ENCODE assay signal across 1 cellular context in genomic region chr1:192702212-192702993, GRCh38.
TF ChIP-seq lines count a peak whose summit lies in the region.

No MANE protein-coding gene starts in this region.

TF ChIP-seq in HepG2, 621 proteins besides CTCF, POLR2A, EP300 and RAD21 (continued from another document):
- TF ChIP-seq, protein P1, sequence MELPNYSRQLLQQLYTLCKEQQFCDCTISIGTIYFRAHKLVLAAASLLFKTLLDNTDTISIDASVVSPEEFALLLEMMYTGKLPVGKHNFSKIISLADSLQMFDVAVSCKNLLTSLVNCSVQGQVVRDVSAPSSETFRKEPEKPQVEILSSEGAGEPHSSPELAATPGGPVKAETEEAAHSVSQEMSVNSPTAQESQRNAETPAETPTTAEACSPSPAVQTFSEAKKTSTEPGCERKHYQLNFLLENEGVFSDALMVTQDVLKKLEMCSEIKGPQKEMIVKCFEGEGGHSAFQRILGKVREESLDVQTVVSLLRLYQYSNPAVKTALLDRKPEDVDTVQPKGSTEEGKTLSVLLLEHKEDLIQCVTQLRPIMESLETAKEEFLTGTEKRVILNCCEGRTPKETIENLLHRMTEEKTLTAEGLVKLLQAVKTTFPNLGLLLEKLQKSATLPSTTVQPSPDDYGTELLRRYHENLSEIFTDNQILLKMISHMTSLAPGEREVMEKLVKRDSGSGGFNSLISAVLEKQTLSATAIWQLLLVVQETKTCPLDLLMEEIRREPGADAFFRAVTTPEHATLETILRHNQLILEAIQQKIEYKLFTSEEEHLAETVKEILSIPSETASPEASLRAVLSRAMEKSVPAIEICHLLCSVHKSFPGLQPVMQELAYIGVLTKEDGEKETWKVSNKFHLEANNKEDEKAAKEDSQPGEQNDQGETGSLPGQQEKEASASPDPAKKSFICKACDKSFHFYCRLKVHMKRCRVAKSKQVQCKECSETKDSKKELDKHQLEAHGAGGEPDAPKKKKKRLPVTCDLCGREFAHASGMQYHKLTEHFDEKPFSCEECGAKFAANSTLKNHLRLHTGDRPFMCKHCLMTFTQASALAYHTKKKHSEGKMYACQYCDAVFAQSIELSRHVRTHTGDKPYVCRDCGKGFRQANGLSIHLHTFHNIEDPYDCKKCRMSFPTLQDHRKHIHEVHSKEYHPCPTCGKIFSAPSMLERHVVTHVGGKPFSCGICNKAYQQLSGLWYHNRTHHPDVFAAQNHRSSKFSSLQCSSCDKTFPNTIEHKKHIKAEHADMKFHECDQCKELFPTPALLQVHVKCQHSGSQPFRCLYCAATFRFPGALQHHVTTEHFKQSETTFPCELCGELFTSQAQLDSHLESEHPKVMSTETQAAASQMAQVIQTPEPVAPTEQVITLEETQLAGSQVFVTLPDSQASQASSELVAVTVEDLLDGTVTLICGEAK (IDR thresholded peaks at IDR 0.05): no peak
- TF ChIP-seq, protein P1 (CRISPR knock-in tag; IDR thresholded peaks at IDR 0.05): no peak
- TF ChIP-seq, protein P2, sequence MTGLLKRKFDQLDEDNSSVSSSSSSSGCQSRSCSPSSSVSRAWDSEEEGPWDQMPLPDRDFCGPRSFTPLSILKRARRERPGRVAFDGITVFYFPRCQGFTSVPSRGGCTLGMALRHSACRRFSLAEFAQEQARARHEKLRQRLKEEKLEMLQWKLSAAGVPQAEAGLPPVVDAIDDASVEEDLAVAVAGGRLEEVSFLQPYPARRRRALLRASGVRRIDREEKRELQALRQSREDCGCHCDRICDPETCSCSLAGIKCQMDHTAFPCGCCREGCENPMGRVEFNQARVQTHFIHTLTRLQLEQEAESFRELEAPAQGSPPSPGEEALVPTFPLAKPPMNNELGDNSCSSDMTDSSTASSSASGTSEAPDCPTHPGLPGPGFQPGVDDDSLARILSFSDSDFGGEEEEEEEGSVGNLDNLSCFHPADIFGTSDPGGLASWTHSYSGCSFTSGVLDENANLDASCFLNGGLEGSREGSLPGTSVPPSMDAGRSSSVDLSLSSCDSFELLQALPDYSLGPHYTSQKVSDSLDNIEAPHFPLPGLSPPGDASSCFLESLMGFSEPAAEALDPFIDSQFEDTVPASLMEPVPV (CRISPR knock-in tag; IDR thresholded peaks at IDR 0.05): no peak
- no peak for TF ChIP-seq SRSF9 (IDR thresholded peaks at IDR 0.05; ENCODE audit: borderline replicate concordance, insufficient read depth, low read depth, low read length, poor library complexity, severe bottlenecking)
- TF ChIP-seq, protein P3, sequence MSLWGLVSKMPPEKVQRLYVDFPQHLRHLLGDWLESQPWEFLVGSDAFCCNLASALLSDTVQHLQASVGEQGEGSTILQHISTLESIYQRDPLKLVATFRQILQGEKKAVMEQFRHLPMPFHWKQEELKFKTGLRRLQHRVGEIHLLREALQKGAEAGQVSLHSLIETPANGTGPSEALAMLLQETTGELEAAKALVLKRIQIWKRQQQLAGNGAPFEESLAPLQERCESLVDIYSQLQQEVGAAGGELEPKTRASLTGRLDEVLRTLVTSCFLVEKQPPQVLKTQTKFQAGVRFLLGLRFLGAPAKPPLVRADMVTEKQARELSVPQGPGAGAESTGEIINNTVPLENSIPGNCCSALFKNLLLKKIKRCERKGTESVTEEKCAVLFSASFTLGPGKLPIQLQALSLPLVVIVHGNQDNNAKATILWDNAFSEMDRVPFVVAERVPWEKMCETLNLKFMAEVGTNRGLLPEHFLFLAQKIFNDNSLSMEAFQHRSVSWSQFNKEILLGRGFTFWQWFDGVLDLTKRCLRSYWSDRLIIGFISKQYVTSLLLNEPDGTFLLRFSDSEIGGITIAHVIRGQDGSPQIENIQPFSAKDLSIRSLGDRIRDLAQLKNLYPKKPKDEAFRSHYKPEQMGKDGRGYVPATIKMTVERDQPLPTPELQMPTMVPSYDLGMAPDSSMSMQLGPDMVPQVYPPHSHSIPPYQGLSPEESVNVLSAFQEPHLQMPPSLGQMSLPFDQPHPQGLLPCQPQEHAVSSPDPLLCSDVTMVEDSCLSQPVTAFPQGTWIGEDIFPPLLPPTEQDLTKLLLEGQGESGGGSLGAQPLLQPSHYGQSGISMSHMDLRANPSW (CRISPR knock-in tag; IDR thresholded peaks at IDR 0.05; ENCODE audit: borderline replicate concordance): no peak
- TF ChIP-seq NR0B2 (CRISPR knock-in tag; IDR thresholded peaks at IDR 0.05): no peak
- no peak for TF ChIP-seq ZNF337 (CRISPR knock-in tag; IDR thresholded peaks at IDR 0.05; ENCODE audit: borderline replicate concordance, low read depth)
- peak; percentile 90 for TF ChIP-seq ISL2 (CRISPR knock-in tag; IDR thresholded peaks at IDR 0.05)
- TF ChIP-seq RBM39 (IDR thresholded peaks at IDR 0.05; ENCODE audit: low read depth, low read length, poor library complexity, severe bottlenecking): no peak
- no peak for TF ChIP-seq ZBTB2 (CRISPR knock-in tag; IDR thresholded peaks at IDR 0.05; ENCODE audit: low read depth)
- TF ChIP-seq ZBTB3 (CRISPR knock-in tag; IDR thresholded peaks at IDR 0.05; ENCODE audit: borderline replicate concordance, low read depth): no peak
- peak; percentile 79 for TF ChIP-seq ZNF503 (CRISPR knock-in tag; IDR thresholded peaks at IDR 0.05)
- TF ChIP-seq, protein P4, sequence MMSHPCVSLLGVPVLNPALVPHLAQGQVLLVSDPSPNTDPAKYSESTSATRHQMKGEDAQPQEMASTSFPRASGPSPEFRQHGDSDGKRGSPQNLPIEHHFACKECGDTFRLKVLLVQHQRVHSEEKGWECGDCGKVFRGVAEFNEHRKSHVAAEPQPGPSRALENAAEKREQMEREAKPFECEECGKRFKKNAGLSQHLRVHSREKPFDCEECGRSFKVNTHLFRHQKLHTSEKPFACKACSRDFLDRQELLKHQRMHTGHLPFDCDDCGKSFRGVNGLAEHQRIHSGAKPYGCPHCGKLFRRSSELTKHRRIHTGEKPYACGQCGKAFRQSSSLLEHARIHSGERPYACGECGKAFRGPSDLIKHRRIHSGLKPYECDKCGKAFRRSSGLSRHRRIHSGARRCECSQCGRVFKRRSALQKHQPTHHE (CRISPR knock-in tag; IDR thresholded peaks at IDR 0.05; ENCODE audit: borderline replicate concordance): no peak
- TF ChIP-seq ATF1 (CRISPR knock-in tag; IDR thresholded peaks at IDR 0.05): 0 out of 2 replicates have a peak, but pooled peaks have one; percentile 22
